ENCODE assay signal across 8 cellular contexts in genomic region chr2:31219131-31219969, GRCh38. TPM values are rescaled to one million over a fixed set of nuclear protein-coding genes. Genes with fewer than 3 reads are reported as not detected.
DNase-seq lines count a peak whose midpoint lies in the region; ATAC-seq and TF ChIP-seq lines count a peak whose summit lies in the region.

No MANE protein-coding gene starts in this region.

- H3K36me3 ChIP-seq in esophagus squamous epithelium (no peaks in the 10 kb centered on the region), testis (ENCODE audit: low read depth, missing control alignments) (no peaks in the 10 kb centered on the region)

- no peaks in the 10 kb centered on the region for H3K27me3 ChIP-seq in esophagus squamous epithelium
- no peaks in the 10 kb centered on the region for H3K27me3 ChIP-seq in testis

- TF ChIP-seq CTCF in esophagus squamous epithelium (IDR thresholded peaks at IDR 0.05): no peak
- TF ChIP-seq CTCF in testis (IDR thresholded peaks at IDR 0.05): no peak

- 51 to 57% methylated on average over 8 to 10 of the region's 11 CpGs for WGBS in esophagus squamous epithelium, 2 donors
- WGBS in testis, 2 donors: 61 to 71% methylated on average over 10 to 11 of the region's 11 CpGs

- H3K9me3 ChIP-seq in esophagus squamous epithelium (no peaks in the 10 kb centered on the region), testis (no peaks in the 10 kb centered on the region)

- DNase-seq in GDM1 (lab: John Stamatoyannopoulos, UW): peak; percentile 41
- no peak for DNase-seq in esophagus squamous epithelium (lab: John Stamatoyannopoulos, UW)
- DNase-seq in testis: no peak
- no peak for DNase-seq in D341Med (ENCODE audit: low spot score)
- no peak for DNase-seq in activated naive CD4-positive, alpha-beta T cell treated with anti-CD3 and anti-CD28 coated beads, Interleukin-2, amount 50 U/mL, for 16 hours
- no peak for DNase-seq in NCI-H2196 treated with DMSO at 0.1 percent for 48 hours (lab: John Stamatoyannopoulos, UW; ENCODE audit: unreplicated experiment)

- H3K4me1 ChIP-seq in esophagus squamous epithelium (peaks cover 0 to 34% (median 0%) of the 10 kb centered on the region in 3 donors), testis (no peaks in the 10 kb centered on the region)

- H3K4me3 ChIP-seq in esophagus squamous epithelium (no peak overlapping the region), testis (no peak overlapping the region)

- TF ChIP-seq POLR2A in esophagus squamous epithelium (IDR thresholded peaks at IDR 0.05) (peak in 1 of 4 donors; percentile 22), testis (IDR thresholded peaks at IDR 0.05) (no peak)

- H3K27ac ChIP-seq in esophagus squamous epithelium (peak overlapping the region; percentile 29 to 73 (median 54)), testis (no peak overlapping the region)

- intact Hi-C loops in esophagus squamous epithelium (cut with DNase I) (no loop called here), testis (cut with DNase I; ENCODE audit: low total_unique reads) (no loop called here)

- ATAC-seq in GM19455 (IDR thresholded peaks at IDR 0.05; ENCODE audit: unreplicated experiment): peak; percentile 69
- peak; percentile 75 for ATAC-seq in HG03159 (IDR thresholded peaks at IDR 0.05; ENCODE audit: unreplicated experiment)

RNA-seq across cellular contexts. Expression of gene CAPN14, which starts 2.0 kb away (rescaled TPM):
- 100 to 1,000 TPM; 124 to 316 (median 198) TPM for total RNA-seq in esophagus squamous epithelium
- total RNA-seq in testis: 1 to 10 TPM in 1 of 2 donors, under 1 TPM in 1; 0.47 to 1.1 TPM
- polyA plus RNA-seq in testis (ENCODE audit: insufficient read depth, low read depth, low replicate concordance): 0.36 TPM

RNA-seq across cellular contexts. Expression of gene EHD3, which starts 14.6 kb away (rescaled TPM):
- total RNA-seq in esophagus squamous epithelium (10 to 100 TPM; 22.6 to 54.5 (median 38.1) TPM), testis (1 to 10 TPM; 4.5 to 5.1 TPM)
- 3.5 TPM for polyA plus RNA-seq in testis (ENCODE audit: insufficient read depth, low read depth, low replicate concordance)

Comparison
In these comparisons a context has a peak if more than half of its experiments do, and no peak if none do; other contexts are left out.
1. H3K27ac ChIP-seq: peak in esophagus squamous epithelium (4 of 4); none in testis (0 of 2).
2. RNA of gene CAPN14, which starts 2.0 kb away (total RNA-seq): 124 to 316 TPM in esophagus squamous epithelium; 0.47 to 1.1 TPM in testis; every median in the first group is over 10 times any median in the second.